8 cellular contexts compared by ENCODE assay signal in the genomic region with DNA sequence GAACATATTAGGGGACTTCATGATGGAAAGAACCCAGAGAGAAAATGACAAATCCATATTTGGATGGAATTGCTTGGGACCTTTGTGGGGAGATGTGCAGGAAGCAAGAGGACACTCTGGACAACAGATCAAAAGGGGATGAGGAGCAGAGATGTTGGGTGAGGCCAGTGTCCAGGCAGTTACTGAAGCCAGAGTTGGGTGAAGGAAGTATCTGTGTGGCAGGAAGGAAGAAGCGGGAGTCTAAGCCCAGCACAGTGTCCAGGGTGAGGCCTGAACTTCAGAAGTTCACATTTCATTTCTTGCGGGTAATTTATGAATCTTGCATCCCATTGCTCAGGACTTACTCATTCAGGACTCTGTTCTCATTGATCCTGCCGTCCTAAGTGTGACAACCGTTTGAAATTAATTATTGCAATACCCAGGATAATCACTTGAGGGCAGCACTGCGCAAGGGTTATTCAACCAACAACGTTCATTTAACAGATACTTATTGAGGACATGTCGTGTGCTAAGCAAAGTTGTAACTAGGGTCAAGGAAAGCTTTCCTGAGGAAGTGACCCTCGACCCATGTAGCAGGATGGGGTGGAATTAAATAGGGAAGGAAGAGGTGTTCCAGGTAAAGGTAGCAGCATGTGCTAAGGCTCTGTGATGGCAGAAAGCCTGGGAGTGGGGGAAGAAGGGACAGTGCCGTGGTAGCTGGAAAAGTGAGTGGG.
DNase-seq lines count a peak whose midpoint lies in the region; FAIRE-seq and TF ChIP-seq lines count a peak whose summit lies in the region.

No MANE protein-coding gene starts in this region.

- peaks cover 12% of the 10 kb centered on the region for H3K4me1 Mint-ChIP-seq in T-helper 1 cell treated with Interleukin-12 subunit alpha and Interleukin-12 subunit beta and Interleukin-4 antibody, amounts not matched to agents 30 μg/mL and 1 μg/mL, for 36 hours (ENCODE audit: low read depth)

- peaks cover 19% of the 10 kb centered on the region for H3K4me1 ChIP-seq in BLaER1
- H3K4me1 ChIP-seq in adrenal gland (replicated peaks in 1 of 2), result no peaks in the 10 kb centered on the region

- H3K27ac ChIP-seq in BLaER1 (no peak overlapping the region), adrenal gland (peak overlapping the region in 1 of 5 donors; percentile 30)

- FAIRE-seq in GM19239 (lab: Jason Lieb, UNC), result peak; percentile 75

- no peak overlapping the region for H3K9ac ChIP-seq in BLaER1

- H3K4me2 ChIP-seq in BLaER1, result 0 out of 2 replicates have a peak overlapping the region, but pooled peaks have one; percentile 25

- peaks cover 4% of the 10 kb centered on the region for H3K9me3 Mint-ChIP-seq in T-helper 1 cell treated with Interleukin-12 subunit alpha and Interleukin-12 subunit beta and Interleukin-4 antibody, amounts not matched to agents 30 μg/mL and 1 μg/mL, for 36 hours

- no peaks in the 10 kb centered on the region for H3K27me3 ChIP-seq in BLaER1
- no peaks in the 10 kb centered on the region for H3K27me3 ChIP-seq in adrenal gland

- H3K4me3 ChIP-seq in BLaER1, result no peak overlapping the region
- no peak overlapping the region for H3K4me3 ChIP-seq in adrenal gland

- H3K27ac Mint-ChIP-seq in T-helper 1 cell treated with Interleukin-12 subunit alpha and Interleukin-12 subunit beta and Interleukin-4 antibody, amounts not matched to agents 30 μg/mL and 1 μg/mL, for 36 hours, result no peak overlapping the region

- no peaks in the 10 kb centered on the region for H4K20me1 ChIP-seq in BLaER1

- intact Hi-C loops in adrenal gland (cut with DNase I), result loop anchor here in 1 of 2 donors (5.0 to 10.0 kb wide), 2 partner anchors 165 to 288 kb away; no protein-coding TSS in a partner anchor

- 16 to 19% (median 18%) methylated on average over 9 of the region's 9 CpGs for WGBS in adrenal gland, 4 donors

- TF ChIP-seq CTCF in adrenal gland (IDR thresholded peaks at IDR 0.05), result peak; percentile 57 to 78 (median 70)

- H3K36me3 ChIP-seq in BLaER1 (peaks cover 2% of the 10 kb centered on the region; the same call in 1 of the 2 replicates), adrenal gland (replicated peaks in 1 of 2) (no peaks in the 10 kb centered on the region)

- TF ChIP-seq POLR2A in adrenal gland (IDR thresholded peaks at IDR 0.05), result no peak

- peaks cover 9% of the 10 kb centered on the region for H3K27me3 Mint-ChIP-seq in T-helper 1 cell treated with Interleukin-12 subunit alpha and Interleukin-12 subunit beta and Interleukin-4 antibody, amounts not matched to agents 30 μg/mL and 1 μg/mL, for 36 hours (ENCODE audit: low read depth)

- DNase-seq in GM19239 (ENCODE audit: insufficient read length, low spot score) (no peak), LHCN-M2 (ENCODE audit: low read depth) (peak; percentile 69), adrenal gland (peak; percentile 40 to 70 (median 58)), iPS-NIHi7 (ENCODE audit: extremely low spot score) (peak; percentile 58), NK-92 (lab: John Stamatoyannopoulos, UW; ENCODE audit: unreplicated experiment) (no peak)
- DNase-seq in stimulated activated CD4-positive, alpha-beta T cell treated with anti-CD3 and anti-CD28 coated beads, Interleukin-4, amount 100 ng/mL, for 48 hours (ENCODE audit: low read depth in 2 of 2), result peak; percentile 23 to 47

- H3K4me3 Mint-ChIP-seq in T-helper 1 cell treated with Interleukin-12 subunit alpha and Interleukin-12 subunit beta and Interleukin-4 antibody, amounts not matched to agents 30 μg/mL and 1 μg/mL, for 36 hours, result peak overlapping the region; percentile 0

- H3K9me3 ChIP-seq in BLaER1 (peaks cover 2% of the 10 kb centered on the region), adrenal gland (replicated peaks in 1 of 3) (no peaks in the 10 kb centered on the region)

- H3K36me3 Mint-ChIP-seq in T-helper 1 cell treated with Interleukin-12 subunit alpha and Interleukin-12 subunit beta and Interleukin-4 antibody, amounts not matched to agents 30 μg/mL and 1 μg/mL, for 36 hours (ENCODE audit: low read depth), result peaks cover 3% of the 10 kb centered on the region

Comparison
In these comparisons a context has a peak if more than half of its experiments do, and no peak if none do; other contexts are left out.
1. DNase-seq: peak in LHCN-M2 (single experiment), adrenal gland (7 of 7), iPS-NIHi7 (single experiment) and stimulated activated CD4-positive, alpha-beta T cell treated with anti-CD3 and anti-CD28 coated beads, Interleukin-4, amount 100 ng/mL, for 48 hours (2 of 2); none in GM19239 (single experiment) and NK-92 (single experiment).